22 cellular contexts compared by ENCODE assay signal in genomic region chr5:159995841-159996240, GRCh38.
"Had no signal": no experiment of that assay in that cellular context is flagged by ENCODE, and none has a peak within 500 bp of the region (broad histone marks: within the 10 kb centered on the region; RNA-seq: fewer than 3 reads in every experiment).

No MANE protein-coding gene starts in this region.

- FAIRE-seq: endothelial cell of umbilical vein, keratinocyte had no signal

- DNase-seq: activated CD4-positive, alpha-beta memory T cell treated with anti-CD3 and anti-CD28 coated beads, Interleukin-2, amount 10 ng/mL, durations not matched to agents 7 days and 5 days; activated CD4-positive, alpha-beta T cell treated with anti-CD3 and anti-CD28 coated beads for 1 hour; activated CD4-positive, alpha-beta T cell treated with anti-CD3 and anti-CD28 coated beads, Interleukin-2, amount 10 ng/mL, durations not matched to agents 7 days and 5 days; activated CD8-positive, alpha-beta memory T cell treated with anti-CD3 and anti-CD28 coated beads, Interleukin-2, amount 50 U/mL, for 48 hours; activated gamma-delta T cell; activated naive CD4-positive, alpha-beta T cell treated with anti-CD3 and anti-CD28 coated beads, Interleukin-2, amount 10 ng/mL, durations not matched to agents 7 days and 5 days; activated naive CD8-positive, alpha-beta T cell treated with anti-CD3 and anti-CD28 coated beads, Interleukin-2, amount 10 ng/mL, durations not matched to agents 7 days and 5 days; activated T-cell treated with anti-CD3 and anti-CD28 coated beads, Interleukin-2, amount 50 U/mL, for 24 hours; dorsolateral prefrontal cortex; effector memory CD8-positive, alpha-beta T cell; head of caudate nucleus; hippocampal formation; left cardiac atrium; mammary epithelial cell; naive B cell; nephron progenitor cell; sigmoid colon; stimulated activated naive CD4-positive, alpha-beta T cell; T-helper 17 cell; tibial artery had no signal
